ENCODE assay signal across 8 cellular contexts in the genomic region with DNA sequence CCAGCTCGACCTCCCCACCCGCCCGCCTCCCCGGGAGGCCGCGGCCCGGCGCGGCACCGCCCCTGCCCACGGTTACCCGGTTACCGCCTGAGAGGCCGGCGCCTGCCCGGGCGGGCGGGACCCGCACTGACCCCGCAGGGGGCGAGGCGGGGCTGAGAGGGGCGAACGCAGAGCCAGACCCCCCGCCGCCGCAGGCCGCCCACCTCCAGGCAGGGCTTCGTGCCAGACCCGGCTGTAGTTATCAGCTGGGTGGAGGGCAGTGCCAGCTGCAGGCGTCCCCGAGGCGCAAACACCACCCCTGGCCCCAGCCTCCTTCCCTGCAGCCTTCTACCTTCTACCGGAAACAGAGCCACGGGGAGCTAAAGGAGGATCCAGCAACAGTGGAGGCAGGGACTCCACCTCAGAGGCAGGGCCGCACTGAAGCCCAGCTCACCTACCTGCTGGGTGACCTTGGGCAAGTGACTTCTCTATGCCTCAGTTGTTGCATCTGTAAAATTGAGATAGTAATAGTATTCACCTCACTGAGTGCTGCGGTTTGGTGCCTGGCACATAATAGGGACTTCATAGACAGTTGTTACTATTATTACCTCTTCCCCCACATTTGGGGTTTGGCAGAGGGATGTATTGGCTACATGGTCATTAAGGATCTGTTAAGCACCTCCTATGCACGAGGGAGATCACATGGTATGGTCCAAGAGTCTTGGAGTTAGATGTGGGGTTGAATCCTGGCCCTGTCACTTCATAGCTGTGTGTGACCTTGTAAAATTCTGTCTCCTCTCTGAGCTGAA.
DNase-seq lines count a peak whose midpoint lies in the region; ATAC-seq lines count a peak whose summit lies in the region.

No MANE protein-coding gene starts in this region.

- in situ Hi-C loops in GM23248 (cut with MboI): no loop called here

- no peaks in the 10 kb centered on the region for H3K9me2 ChIP-seq in GM23248 (ENCODE audit: insufficient read depth)

- H3K27ac ChIP-seq in GM23248 (no peak overlapping the region), iPS-18a (ENCODE audit: low read length) (no peak overlapping the region)

- H3K79me2 ChIP-seq in GM23248 (ENCODE audit: insufficient read depth): no peaks in the 10 kb centered on the region

- H2AFZ ChIP-seq in GM23248: peak overlapping the region; percentile 84

- H3K4me1 ChIP-seq in GM23248 (ENCODE audit: insufficient read depth) (0 out of 2 replicates have a peak, but pooled peaks cover 4% of the 10 kb centered on the region), iPS-18a (ENCODE audit: control insufficient read depth, low read depth, low read length) (peaks cover 10% of the 10 kb centered on the region)

- no peaks in the 10 kb centered on the region for H3K27me3 ChIP-seq in GM23248 (replicated peaks; ENCODE audit: insufficient read depth)
- H3K27me3 ChIP-seq in iPS-18a (ENCODE audit: control insufficient read depth, insufficient read depth, low read length): peaks cover 38% of the 10 kb centered on the region

- 7 to 42% methylated on average over 5 to 37 of the region's 38 CpGs for WGBS in GM23248 (ENCODE audit: low coverage in 1 of 2, low lambda C conversion rate in 2 of 2, missing lambda C conversion rate in 2 of 2), 2 experiments

- H3K4me3 ChIP-seq in GM23248 (peak overlapping the region; percentile 80), iPS-18a (ENCODE audit: low read length) (peak overlapping the region; percentile 58)

- no peak overlapping the region for H3K27ac Mint-ChIP-seq in activated naive CD8-positive, alpha-beta T cell treated with anti-CD3 and anti-CD28 coated beads, Interleukin-2, amount 50 U/mL, for 24 hours
- no peak overlapping the region for H3K27ac Mint-ChIP-seq in stimulated activated memory B cell treated with anti-CD40 and anti-IgM and Interleukin-4, amounts not matched to agents 10 μg/mL and 1 μg/mL and 100 μg/mL, for 72 hours

- H3K36me3 Mint-ChIP-seq in activated naive CD8-positive, alpha-beta T cell treated with anti-CD3 and anti-CD28 coated beads, Interleukin-2, amount 50 U/mL, for 24 hours (ENCODE audit: low read depth): no peaks in the 10 kb centered on the region
- no peaks in the 10 kb centered on the region for H3K36me3 Mint-ChIP-seq in stimulated activated memory B cell treated with anti-CD40 and anti-IgM and Interleukin-4, amounts not matched to agents 10 μg/mL and 1 μg/mL and 100 μg/mL, for 72 hours

- peak; percentile 25 for ATAC-seq in activated naive CD8-positive, alpha-beta T cell treated with anti-CD3 and anti-CD28 coated beads, Interleukin-2, amount 50 U/mL, for 24 hours
- peak; percentile 53 for ATAC-seq in stimulated activated memory B cell treated with anti-CD40 and anti-IgM and Interleukin-4, amounts not matched to agents 10 μg/mL and 1 μg/mL and 100 μg/mL, for 72 hours

- H3K4me1 Mint-ChIP-seq in activated naive CD8-positive, alpha-beta T cell treated with anti-CD3 and anti-CD28 coated beads, Interleukin-2, amount 50 U/mL, for 24 hours: peaks cover 6% of the 10 kb centered on the region
- no peaks in the 10 kb centered on the region for H3K4me1 Mint-ChIP-seq in stimulated activated memory B cell treated with anti-CD40 and anti-IgM and Interleukin-4, amounts not matched to agents 10 μg/mL and 1 μg/mL and 100 μg/mL, for 72 hours

- DNase-seq in DMS153 treated with DMSO at 0.1 percent for 48 hours (lab: John Stamatoyannopoulos, UW; ENCODE audit: unreplicated experiment) (peak; percentile 66), GM23248 (no peak), NCI-H1092 treated with DMSO at 0.1 percent for 48 hours (lab: John Stamatoyannopoulos, UW) (peak; percentile 92), T-helper 9 cell (no peak), NCI-H82 (lab: John Stamatoyannopoulos, UW) (no peak)
- no peak for DNase-seq in activated naive CD8-positive, alpha-beta T cell treated with anti-CD3 and anti-CD28 coated beads, Interleukin-2, amount 50 U/mL, for 24 hours

- H3K9me3 ChIP-seq in GM23248 (ENCODE audit: low read depth) (no peaks in the 10 kb centered on the region), iPS-18a (ENCODE audit: control insufficient read depth, low read depth, low read length) (no peaks in the 10 kb centered on the region)

- peak overlapping the region; percentile 86 for H3K9ac ChIP-seq in GM23248
- peak overlapping the region; percentile 13 for H3K9ac ChIP-seq in iPS-18a (ENCODE audit: low read length)

- H3K36me3 ChIP-seq in GM23248 (ENCODE audit: low read depth) (no peaks in the 10 kb centered on the region), iPS-18a (ENCODE audit: control insufficient read depth, low read depth, low read length) (no peaks in the 10 kb centered on the region)

- H3K4me2 ChIP-seq in GM23248 (ENCODE audit: unreplicated experiment): peak overlapping the region; percentile 46

- H3K27me3 Mint-ChIP-seq in activated naive CD8-positive, alpha-beta T cell treated with anti-CD3 and anti-CD28 coated beads, Interleukin-2, amount 50 U/mL, for 24 hours: peaks cover 18% of the 10 kb centered on the region
- H3K27me3 Mint-ChIP-seq in stimulated activated memory B cell treated with anti-CD40 and anti-IgM and Interleukin-4, amounts not matched to agents 10 μg/mL and 1 μg/mL and 100 μg/mL, for 72 hours: peaks cover 51% of the 10 kb centered on the region

- H4K20me1 ChIP-seq in GM23248 (ENCODE audit: insufficient read depth): no peaks in the 10 kb centered on the region

- H3F3A ChIP-seq in GM23248 (ENCODE audit: insufficient read depth): peaks cover 6% of the 10 kb centered on the region; the same call in 1 of the 2 replicates

- no peaks in the 10 kb centered on the region for H3K9me3 Mint-ChIP-seq in activated naive CD8-positive, alpha-beta T cell treated with anti-CD3 and anti-CD28 coated beads, Interleukin-2, amount 50 U/mL, for 24 hours
- H3K9me3 Mint-ChIP-seq in stimulated activated memory B cell treated with anti-CD40 and anti-IgM and Interleukin-4, amounts not matched to agents 10 μg/mL and 1 μg/mL and 100 μg/mL, for 72 hours: no peaks in the 10 kb centered on the region

- peak overlapping the region; percentile 57 for H3K4me3 Mint-ChIP-seq in activated naive CD8-positive, alpha-beta T cell treated with anti-CD3 and anti-CD28 coated beads, Interleukin-2, amount 50 U/mL, for 24 hours
- H3K4me3 Mint-ChIP-seq in stimulated activated memory B cell treated with anti-CD40 and anti-IgM and Interleukin-4, amounts not matched to agents 10 μg/mL and 1 μg/mL and 100 μg/mL, for 72 hours: peak overlapping the region; percentile 69

Comparison
In these comparisons a context has a peak if more than half of its experiments do, and no peak if none do; other contexts are left out.
1. DNase-seq: peak in DMS153 treated with DMSO at 0.1 percent for 48 hours (single experiment) and NCI-H1092 treated with DMSO at 0.1 percent for 48 hours (single experiment); none in GM23248 (single experiment), activated naive CD8-positive, alpha-beta T cell treated with anti-CD3 and anti-CD28 coated beads, Interleukin-2, amount 50 U/mL, for 24 hours (single experiment), T-helper 9 cell (single experiment) and NCI-H82 (single experiment).